ENCODE assay signal across 1 cellular context in the genomic region with DNA sequence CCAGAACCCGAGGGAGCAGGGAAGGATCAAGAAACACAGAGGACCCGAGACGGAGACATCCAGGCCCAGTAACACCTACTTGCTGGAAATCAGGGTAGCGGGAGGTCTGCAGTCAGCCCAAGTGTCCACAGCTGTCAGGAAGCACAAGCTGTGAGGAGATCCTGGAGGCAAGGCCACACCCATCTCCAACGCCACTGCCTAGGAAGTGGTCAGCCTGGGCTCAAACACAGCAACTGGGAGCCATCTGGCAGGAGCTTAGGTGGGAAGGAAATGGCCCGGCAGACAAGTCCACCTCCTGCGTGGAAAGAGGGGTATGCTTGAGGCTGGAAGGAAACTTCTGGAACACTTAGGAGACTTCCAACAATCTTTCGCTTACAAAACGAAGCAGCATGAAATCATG.
TF ChIP-seq lines count a peak whose summit lies in the region.

No MANE protein-coding gene starts in this region.

TF ChIP-seq in GM23338, 12 proteins besides CTCF, POLR2A, EP300 and RAD21:
- TF ChIP-seq, protein P1, sequence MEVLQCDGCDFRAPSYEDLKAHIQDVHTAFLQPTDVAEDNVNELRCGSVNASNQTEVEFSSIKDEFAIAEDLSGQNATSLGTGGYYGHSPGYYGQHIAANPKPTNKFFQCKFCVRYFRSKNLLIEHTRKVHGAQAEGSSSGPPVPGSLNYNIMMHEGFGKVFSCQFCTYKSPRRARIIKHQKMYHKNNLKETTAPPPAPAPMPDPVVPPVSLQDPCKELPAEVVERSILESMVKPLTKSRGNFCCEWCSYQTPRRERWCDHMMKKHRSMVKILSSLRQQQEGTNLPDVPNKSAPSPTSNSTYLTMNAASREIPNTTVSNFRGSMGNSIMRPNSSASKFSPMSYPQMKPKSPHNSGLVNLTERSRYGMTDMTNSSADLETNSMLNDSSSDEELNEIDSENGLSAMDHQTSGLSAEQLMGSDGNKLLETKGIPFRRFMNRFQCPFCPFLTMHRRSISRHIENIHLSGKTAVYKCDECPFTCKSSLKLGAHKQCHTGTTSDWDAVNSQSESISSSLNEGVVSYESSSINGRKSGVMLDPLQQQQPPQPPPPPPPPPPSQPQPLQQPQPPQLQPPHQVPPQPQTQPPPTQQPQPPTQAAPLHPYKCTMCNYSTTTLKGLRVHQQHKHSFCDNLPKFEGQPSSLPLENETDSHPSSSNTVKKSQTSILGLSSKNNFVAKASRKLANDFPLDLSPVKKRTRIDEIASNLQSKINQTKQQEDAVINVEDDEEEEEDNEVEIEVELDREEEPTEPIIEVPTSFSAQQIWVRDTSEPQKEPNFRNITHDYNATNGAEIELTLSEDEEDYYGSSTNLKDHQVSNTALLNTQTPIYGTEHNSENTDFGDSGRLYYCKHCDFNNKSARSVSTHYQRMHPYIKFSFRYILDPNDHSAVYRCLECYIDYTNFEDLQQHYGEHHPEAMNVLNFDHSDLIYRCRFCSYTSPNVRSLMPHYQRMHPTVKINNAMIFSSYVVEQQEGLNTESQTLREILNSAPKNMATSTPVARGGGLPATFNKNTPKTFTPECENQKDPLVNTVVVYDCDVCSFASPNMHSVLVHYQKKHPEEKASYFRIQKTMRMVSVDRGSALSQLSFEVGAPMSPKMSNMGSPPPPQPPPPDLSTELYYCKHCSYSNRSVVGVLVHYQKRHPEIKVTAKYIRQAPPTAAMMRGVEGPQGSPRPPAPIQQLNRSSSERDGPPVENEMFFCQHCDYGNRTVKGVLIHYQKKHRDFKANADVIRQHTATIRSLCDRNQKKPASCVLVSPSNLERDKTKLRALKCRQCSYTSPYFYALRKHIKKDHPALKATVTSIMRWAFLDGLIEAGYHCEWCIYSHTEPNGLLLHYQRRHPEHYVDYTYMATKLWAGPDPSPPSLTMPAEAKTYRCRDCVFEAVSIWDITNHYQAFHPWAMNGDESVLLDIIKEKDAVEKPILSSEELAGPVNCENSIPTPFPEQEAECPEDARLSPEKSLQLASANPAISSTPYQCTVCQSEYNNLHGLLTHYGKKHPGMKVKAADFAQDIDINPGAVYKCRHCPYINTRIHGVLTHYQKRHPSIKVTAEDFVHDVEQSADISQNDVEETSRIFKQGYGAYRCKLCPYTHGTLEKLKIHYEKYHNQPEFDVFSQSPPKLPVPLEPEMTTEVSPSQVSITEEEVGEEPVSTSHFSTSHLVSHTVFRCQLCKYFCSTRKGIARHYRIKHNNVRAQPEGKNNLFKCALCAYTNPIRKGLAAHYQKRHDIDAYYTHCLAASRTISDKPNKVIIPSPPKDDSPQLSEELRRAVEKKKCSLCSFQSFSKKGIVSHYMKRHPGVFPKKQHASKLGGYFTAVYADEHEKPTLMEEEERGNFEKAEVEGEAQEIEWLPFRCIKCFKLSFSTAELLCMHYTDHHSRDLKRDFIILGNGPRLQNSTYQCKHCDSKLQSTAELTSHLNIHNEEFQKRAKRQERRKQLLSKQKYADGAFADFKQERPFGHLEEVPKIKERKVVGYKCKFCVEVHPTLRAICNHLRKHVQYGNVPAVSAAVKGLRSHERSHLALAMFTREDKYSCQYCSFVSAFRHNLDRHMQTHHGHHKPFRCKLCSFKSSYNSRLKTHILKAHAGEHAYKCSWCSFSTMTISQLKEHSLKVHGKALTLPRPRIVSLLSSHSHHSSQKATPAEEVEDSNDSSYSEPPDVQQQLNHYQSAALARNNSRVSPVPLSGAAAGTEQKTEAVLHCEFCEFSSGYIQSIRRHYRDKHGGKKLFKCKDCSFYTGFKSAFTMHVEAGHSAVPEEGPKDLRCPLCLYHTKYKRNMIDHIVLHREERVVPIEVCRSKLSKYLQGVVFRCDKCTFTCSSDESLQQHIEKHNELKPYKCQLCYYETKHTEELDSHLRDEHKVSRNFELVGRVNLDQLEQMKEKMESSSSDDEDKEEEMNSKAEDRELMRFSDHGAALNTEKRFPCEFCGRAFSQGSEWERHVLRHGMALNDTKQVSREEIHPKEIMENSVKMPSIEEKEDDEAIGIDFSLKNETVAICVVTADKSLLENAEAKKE (CRISPR knock-in tag; IDR thresholded peaks at IDR 0.05): no peak
- no peak for TF ChIP-seq EZH2phosphoT487 (IDR thresholded peaks at IDR 0.05; ENCODE audit: unreplicated experiment)
- TF ChIP-seq JUNB (IDR thresholded peaks at IDR 0.05; ENCODE audit: unreplicated experiment): no peak
- no peak for TF ChIP-seq NANOG (IDR thresholded peaks at IDR 0.05; ENCODE audit: borderline replicate concordance)
- TF ChIP-seq, protein P2, sequence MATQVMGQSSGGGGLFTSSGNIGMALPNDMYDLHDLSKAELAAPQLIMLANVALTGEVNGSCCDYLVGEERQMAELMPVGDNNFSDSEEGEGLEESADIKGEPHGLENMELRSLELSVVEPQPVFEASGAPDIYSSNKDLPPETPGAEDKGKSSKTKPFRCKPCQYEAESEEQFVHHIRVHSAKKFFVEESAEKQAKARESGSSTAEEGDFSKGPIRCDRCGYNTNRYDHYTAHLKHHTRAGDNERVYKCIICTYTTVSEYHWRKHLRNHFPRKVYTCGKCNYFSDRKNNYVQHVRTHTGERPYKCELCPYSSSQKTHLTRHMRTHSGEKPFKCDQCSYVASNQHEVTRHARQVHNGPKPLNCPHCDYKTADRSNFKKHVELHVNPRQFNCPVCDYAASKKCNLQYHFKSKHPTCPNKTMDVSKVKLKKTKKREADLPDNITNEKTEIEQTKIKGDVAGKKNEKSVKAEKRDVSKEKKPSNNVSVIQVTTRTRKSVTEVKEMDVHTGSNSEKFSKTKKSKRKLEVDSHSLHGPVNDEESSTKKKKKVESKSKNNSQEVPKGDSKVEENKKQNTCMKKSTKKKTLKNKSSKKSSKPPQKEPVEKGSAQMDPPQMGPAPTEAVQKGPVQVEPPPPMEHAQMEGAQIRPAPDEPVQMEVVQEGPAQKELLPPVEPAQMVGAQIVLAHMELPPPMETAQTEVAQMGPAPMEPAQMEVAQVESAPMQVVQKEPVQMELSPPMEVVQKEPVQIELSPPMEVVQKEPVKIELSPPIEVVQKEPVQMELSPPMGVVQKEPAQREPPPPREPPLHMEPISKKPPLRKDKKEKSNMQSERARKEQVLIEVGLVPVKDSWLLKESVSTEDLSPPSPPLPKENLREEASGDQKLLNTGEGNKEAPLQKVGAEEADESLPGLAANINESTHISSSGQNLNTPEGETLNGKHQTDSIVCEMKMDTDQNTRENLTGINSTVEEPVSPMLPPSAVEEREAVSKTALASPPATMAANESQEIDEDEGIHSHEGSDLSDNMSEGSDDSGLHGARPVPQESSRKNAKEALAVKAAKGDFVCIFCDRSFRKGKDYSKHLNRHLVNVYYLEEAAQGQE (IDR thresholded peaks at IDR 0.05; ENCODE audit: unreplicated experiment): no peak
- TF ChIP-seq EZH2 (IDR thresholded peaks at IDR 0.05; ENCODE audit: low read depth, unreplicated experiment): no peak
- TF ChIP-seq POLR2AphosphoS5 (IDR thresholded peaks at IDR 0.05; ENCODE audit: low read depth): no peak
- TF ChIP-seq STAT1 (IDR thresholded peaks at IDR 0.05; ENCODE audit: unreplicated experiment): no peak
- TF ChIP-seq, protein P3, sequence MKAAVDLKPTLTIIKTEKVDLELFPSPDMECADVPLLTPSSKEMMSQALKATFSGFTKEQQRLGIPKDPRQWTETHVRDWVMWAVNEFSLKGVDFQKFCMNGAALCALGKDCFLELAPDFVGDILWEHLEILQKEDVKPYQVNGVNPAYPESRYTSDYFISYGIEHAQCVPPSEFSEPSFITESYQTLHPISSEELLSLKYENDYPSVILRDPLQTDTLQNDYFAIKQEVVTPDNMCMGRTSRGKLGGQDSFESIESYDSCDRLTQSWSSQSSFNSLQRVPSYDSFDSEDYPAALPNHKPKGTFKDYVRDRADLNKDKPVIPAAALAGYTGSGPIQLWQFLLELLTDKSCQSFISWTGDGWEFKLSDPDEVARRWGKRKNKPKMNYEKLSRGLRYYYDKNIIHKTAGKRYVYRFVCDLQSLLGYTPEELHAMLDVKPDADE (IDR thresholded peaks at IDR 0.05): no peak
- TF ChIP-seq CREB1 (CRISPR knock-in tag; IDR thresholded peaks at IDR 0.05; ENCODE audit: low read depth): no peak
